10 cellular contexts compared by ENCODE assay signal in the genomic region with DNA sequence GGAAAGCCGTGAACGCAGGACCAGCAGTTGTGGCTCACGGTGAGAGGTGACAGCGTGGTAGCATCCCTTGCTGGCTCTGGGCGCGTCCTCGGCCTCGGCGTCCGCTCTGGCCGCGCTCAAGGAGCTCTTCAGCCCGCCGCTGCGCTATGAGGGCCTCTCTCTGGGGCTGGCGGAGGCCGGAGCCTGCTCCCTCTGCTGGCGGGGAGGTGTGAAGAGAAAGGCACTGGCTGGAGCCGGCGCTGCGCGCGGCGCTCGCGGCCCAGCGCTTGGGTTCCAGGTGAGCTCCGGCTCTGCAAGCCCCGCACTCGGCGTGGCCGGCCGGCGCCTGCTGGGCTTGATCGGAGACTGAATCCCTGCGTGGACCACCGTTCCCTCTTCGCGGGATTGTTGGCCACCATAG.
"Had no signal": no experiment of that assay in that cellular context is flagged by ENCODE, and none has a peak within 500 bp of the region (broad histone marks: within the 10 kb centered on the region; RNA-seq: fewer than 3 reads in every experiment).

No MANE protein-coding gene starts in this region.

- H3K4me1 ChIP-seq: stomach, tibial artery, uterus had no signal

- H3K36me3 ChIP-seq: stomach, tibial artery, uterus had no signal

- ATAC-seq: activated naive CD8-positive, alpha-beta T cell treated with anti-CD3 and anti-CD28 coated beads, Interleukin-2, amount 50 U/mL, for 24 hours had no signal

- H3K27me3 ChIP-seq: stomach, tibial artery, uterus had no signal

- DNase-seq: activated CD4-positive, alpha-beta T cell treated with anti-CD3 and anti-CD28 coated beads, Interleukin-2, amount 10 ng/mL, durations not matched to agents 7 days and 5 days; activated naive CD4-positive, alpha-beta T cell treated with anti-CD3 and anti-CD28 coated beads for 36 hours; activated naive CD8-positive, alpha-beta T cell treated with anti-CD3 and anti-CD28 coated beads, Interleukin-2, amount 50 U/mL, for 24 hours; foreskin fibroblast; nephron progenitor cell; stimulated activated CD4-positive, alpha-beta T cell treated with anti-CD3 and anti-CD28 coated beads, Interleukin-1b, Interleukin-23, amount 100 ng/mL, for 48 hours; stomach; SW 1271; tibial artery; uterus had no signal

- H3K9me3 ChIP-seq: tibial artery, uterus had no signal

- H3K27ac ChIP-seq: stomach, tibial artery, uterus had no signal

- H3K4me3 ChIP-seq: stomach, tibial artery, uterus had no signal
